In genomic region chr1:223445402-223445801, GRCh38 we compare ENCODE assay signal across 12 cellular contexts. TPM values are rescaled to one million over a fixed set of nuclear protein-coding genes. Genes with fewer than 3 reads are reported as not detected.
"Had no signal": no experiment of that assay in that cellular context is flagged by ENCODE, and none has a peak within 500 bp of the region (broad histone marks: within the 10 kb centered on the region; RNA-seq: fewer than 3 reads in every experiment).

No MANE protein-coding gene starts in this region.

- H2AFZ ChIP-seq: GM23248, GM23338 had no signal

- H3K27ac Mint-ChIP-seq: GM23338, H9, HFFc6 had no signal

- DNase-seq: GM23248, GOT3, H7, H9, HCEC 1CT, HFFc6 had no signal

- H3K4me3 Mint-ChIP-seq: GM23338, H9, HFFc6 had no signal

- FAIRE-seq: H1, H54 had no signal

- H3K4me1 ChIP-seq: HAP-1 had no signal

- H3K4me2 ChIP-seq: GM23338 had no signal

- H3K4me1 Mint-ChIP-seq: GM23338, H9 had no signal

- H3K4me3 ChIP-seq: GM23248, GM23338, HAP-1 had no signal

- H3K36me3 ChIP-seq: HAP-1 had no signal

- H3K27ac ChIP-seq: GM23248 had no signal

- ATAC-seq: GM23338, HCT116 had no signal

- H3K9ac ChIP-seq: GM23248 had no signal

RNA-seq across cellular contexts. Expression of gene CCDC185, which starts 52.2 kb away (rescaled TPM):
- total RNA-seq: GM23248, H1, H4, H7, H9, HFFc6 had no signal
- polyA plus RNA-seq: GM23248, GM23338, H1 had no signal
